ENCODE assay signal across 1 cellular context in the genomic region with DNA sequence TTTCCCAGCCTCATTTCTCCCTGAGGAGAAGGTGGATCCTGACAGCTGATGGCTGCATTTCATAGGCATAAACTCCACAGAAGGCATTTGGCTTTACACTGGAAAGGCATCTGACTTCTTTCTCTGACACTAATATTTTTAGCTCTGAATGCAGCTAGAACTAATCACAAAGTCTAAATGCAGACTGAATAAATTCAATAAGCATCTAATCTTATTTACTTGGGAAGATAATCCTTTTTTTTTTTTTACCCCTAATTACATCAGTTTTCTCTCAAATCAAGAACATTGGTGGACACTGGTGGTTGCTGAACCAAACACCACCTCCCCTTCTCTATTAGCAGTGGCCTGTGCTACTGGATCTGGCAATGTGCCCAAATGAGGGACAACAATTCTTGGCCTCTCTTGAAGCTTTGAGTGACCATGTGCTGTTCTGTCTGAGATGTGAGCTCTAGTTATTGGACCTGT.
TF ChIP-seq lines count a peak whose summit lies in the region.

No MANE protein-coding gene starts in this region.

TF ChIP-seq in GM12878, 131 proteins besides CTCF, POLR2A, EP300 and RAD21 (continued from another document):
- TF ChIP-seq, protein P1, sequence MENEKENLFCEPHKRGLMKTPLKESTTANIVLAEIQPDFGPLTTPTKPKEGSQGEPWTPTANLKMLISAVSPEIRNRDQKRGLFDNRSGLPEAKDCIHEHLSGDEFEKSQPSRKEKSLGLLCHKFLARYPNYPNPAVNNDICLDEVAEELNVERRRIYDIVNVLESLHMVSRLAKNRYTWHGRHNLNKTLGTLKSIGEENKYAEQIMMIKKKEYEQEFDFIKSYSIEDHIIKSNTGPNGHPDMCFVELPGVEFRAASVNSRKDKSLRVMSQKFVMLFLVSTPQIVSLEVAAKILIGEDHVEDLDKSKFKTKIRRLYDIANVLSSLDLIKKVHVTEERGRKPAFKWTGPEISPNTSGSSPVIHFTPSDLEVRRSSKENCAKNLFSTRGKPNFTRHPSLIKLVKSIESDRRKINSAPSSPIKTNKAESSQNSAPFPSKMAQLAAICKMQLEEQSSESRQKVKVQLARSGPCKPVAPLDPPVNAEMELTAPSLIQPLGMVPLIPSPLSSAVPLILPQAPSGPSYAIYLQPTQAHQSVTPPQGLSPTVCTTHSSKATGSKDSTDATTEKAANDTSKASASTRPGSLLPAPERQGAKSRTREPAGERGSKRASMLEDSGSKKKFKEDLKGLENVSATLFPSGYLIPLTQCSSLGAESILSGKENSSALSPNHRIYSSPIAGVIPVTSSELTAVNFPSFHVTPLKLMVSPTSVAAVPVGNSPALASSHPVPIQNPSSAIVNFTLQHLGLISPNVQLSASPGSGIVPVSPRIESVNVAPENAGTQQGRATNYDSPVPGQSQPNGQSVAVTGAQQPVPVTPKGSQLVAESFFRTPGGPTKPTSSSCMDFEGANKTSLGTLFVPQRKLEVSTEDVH (IDR thresholded peaks at IDR 0.05; ENCODE audit: low read depth, partially characterized antibody): no peak
- no peak for TF ChIP-seq FOXK2 (IDR thresholded peaks at IDR 0.05)
- no peak for TF ChIP-seq SUZ12 (IDR thresholded peaks at IDR 0.05; ENCODE audit: unreplicated experiment)
TF ChIP-seq in GM12878: peak in this region for 0.
